7 cellular contexts compared by ENCODE assay signal in genomic region chr12:62459976-62460375, GRCh38.
"Had no signal": no experiment of that assay in that cellular context is flagged by ENCODE, and none has a peak within 500 bp of the region (broad histone marks: within the 10 kb centered on the region; RNA-seq: fewer than 3 reads in every experiment).

No MANE protein-coding gene starts in this region.

- H3K27ac ChIP-seq: HL-60, KMS-11 had no signal

- FAIRE-seq: HepG2, HTR-8/SVneo had no signal

- DNase-seq: IMR-90, KBM-7, KG1 had no signal

- H3K9ac ChIP-seq: KMS-11 had no signal

- ATAC-seq: HepG2 had no signal

- H3K4me2 ChIP-seq: KMS-11 had no signal
